In genomic region chr7:1241510-1242128, GRCh38 we compare ENCODE assay signal across 1 cellular context.
TF ChIP-seq lines count a peak whose summit lies in the region.

No MANE protein-coding gene starts in this region.

TF ChIP-seq in HepG2, 621 proteins besides CTCF, POLR2A, EP300 and RAD21:
- no peak for TF ChIP-seq ZNF772 (CRISPR knock-in tag; IDR thresholded peaks at IDR 0.05)
- peak; percentile 64; the same call in 1 of the 2 replicates for TF ChIP-seq EZH2 (conservative IDR thresholded peaks at IDR 0.05; ENCODE audit: low read depth, low read length)
